ENCODE assay signal across 8 cellular contexts in the genomic region with DNA sequence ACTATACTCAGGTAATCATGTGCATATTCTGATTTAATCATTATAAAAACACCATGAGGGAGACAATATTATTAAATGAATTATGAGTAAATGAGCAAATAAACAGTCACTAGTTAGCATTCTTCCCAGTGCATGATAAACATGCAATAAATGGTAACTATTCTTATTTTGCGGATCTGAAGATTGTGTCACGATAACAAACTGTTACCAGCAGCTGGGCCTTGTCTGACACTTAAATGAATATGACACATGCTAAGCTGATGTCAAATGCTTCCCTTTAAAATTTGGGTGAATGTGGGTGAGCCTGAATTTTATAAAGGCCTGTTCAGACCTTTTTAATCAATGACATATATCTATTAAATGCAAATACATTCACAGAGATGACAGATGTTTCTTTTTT.
"Had no signal": no experiment of that assay in that cellular context is flagged by ENCODE, and none has a peak within 500 bp of the region (broad histone marks: within the 10 kb centered on the region; RNA-seq: fewer than 3 reads in every experiment).

No MANE protein-coding gene starts in this region.

- H3K4me3 ChIP-seq: GM23338, HAP-1 had no signal

- DNase-seq: H7, HFFc6, KBM-7 had no signal

- H3K36me3 ChIP-seq: HAP-1 had no signal

- H3K4me2 ChIP-seq: GM23338 had no signal

- ATAC-seq: GM23338, HCT116, HepG2 had no signal

- H3K9me3 ChIP-seq: HAP-1 had no signal

- H3K27ac ChIP-seq: HL-60 had no signal
